ENCODE assay signal across 19 cellular contexts in the genomic region with DNA sequence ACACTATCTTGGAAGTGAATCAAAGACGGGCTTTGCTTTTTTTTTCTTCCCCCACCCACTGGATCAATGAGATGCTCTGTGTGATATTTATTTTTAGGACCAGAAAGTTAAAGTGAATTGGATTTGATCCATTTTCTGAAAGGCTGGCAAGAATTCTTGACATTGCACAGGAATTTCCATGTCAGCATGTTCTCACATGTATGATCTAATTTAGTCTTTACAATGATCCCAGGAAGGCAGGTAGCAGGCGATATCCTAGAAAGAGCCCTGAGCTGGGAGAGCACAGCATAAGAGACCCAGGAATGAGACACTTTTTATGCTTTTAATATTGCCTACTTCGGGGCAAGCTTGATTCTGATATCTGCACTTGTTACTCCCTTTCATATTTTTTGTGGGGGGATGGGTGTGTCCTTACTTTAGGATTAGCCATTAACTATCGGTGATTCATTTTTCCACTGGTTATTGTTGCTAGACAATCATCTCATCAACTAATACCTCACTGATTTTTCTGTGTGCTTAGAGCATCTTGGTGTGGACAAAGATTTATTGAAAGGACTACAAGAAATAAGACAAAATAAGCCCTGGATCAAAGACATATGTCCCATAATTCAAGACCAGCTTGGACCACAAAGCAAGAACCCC. TPM values are rescaled to one million over a fixed set of nuclear protein-coding genes. Genes with fewer than 3 reads are reported as not detected.
DNase-seq lines count a peak whose midpoint lies in the region; ATAC-seq and TF ChIP-seq lines count a peak whose summit lies in the region.
"Had no signal": no experiment of that assay in that cellular context is flagged by ENCODE, and none has a peak within 500 bp of the region (broad histone marks: within the 10 kb centered on the region; RNA-seq: fewer than 3 reads in every experiment).

No MANE protein-coding gene starts in this region.

- ATAC-seq in Panc1 (no peak), GM18517 (IDR thresholded peaks at IDR 0.05; ENCODE audit: unreplicated experiment) (no peak)
- ATAC-seq: stimulated activated naive CD8-positive, alpha-beta T cell treated with anti-CD3 and anti-CD28 coated beads, Interleukin-15, Interleukin-2, amounts not matched to agents 100 U/mL and 50 U/mL, for 24 hours had no signal

- CTCF ChIA-PET in Panc1 (lab: Charles Lee) = no interaction called here

- peak overlapping the region; percentile 3; the same call in 1 of the 2 replicates for H3K4me3 ChIP-seq in ACC112 (ENCODE audit: low read depth, low read length)
- no peak overlapping the region for H3K4me3 ChIP-seq in Panc1 (ENCODE audit: low read depth in 2 of 2, low read length in 2 of 2)
- H3K4me3 ChIP-seq in osteoblast (ENCODE audit: insufficient read depth, low read length) = no peak overlapping the region
- H3K4me3 ChIP-seq in endodermal cell (ENCODE audit: low read length) = no peak overlapping the region

- no peak overlapping the region for H3K27ac Mint-ChIP-seq in endodermal cell
- H3K27ac Mint-ChIP-seq: activated naive CD4-positive, alpha-beta T cell treated with anti-CD3 and anti-CD28 coated beads, Interleukin-2, amount 10 ng/mL, durations not matched to agents 7 days and 5 days; activated T-cell treated with anti-CD3 and anti-CD28 coated beads, Interleukin-2, amount 50 U/mL, for 24 hours; naive B cell had no signal

- H3K9me3 Mint-ChIP-seq in endodermal cell = no peaks in the 10 kb centered on the region
- H3K9me3 Mint-ChIP-seq: activated naive CD4-positive, alpha-beta T cell treated with anti-CD3 and anti-CD28 coated beads, Interleukin-2, amount 10 ng/mL, durations not matched to agents 7 days and 5 days; activated T-cell treated with anti-CD3 and anti-CD28 coated beads, Interleukin-2, amount 50 U/mL, for 24 hours had no signal

- intact Hi-C loops in Panc1 (cut with micrococcal nuclease; ENCODE audit: unreplicated experiment) = no loop called here

- H3K9ac ChIP-seq in endodermal cell (ENCODE audit: extremely low read depth, low read length, poor library complexity, severe bottlenecking) = no peak overlapping the region

- H3K27me3 Mint-ChIP-seq in endodermal cell (ENCODE audit: insufficient read depth) = no peaks in the 10 kb centered on the region
- H3K27me3 Mint-ChIP-seq: brain had no signal

- H2AFZ ChIP-seq in ACC112 (ENCODE audit: low read length, unreplicated experiment) (no peak overlapping the region), osteoblast (ENCODE audit: low read length) (no peak overlapping the region)

- no peaks in the 10 kb centered on the region for H3K9me3 ChIP-seq in Panc1 (ENCODE audit: control insufficient read depth, insufficient read depth, low read depth, low read length)
- no peaks in the 10 kb centered on the region for H3K9me3 ChIP-seq in osteoblast (ENCODE audit: low read depth, low read length)
- no peaks in the 10 kb centered on the region for H3K9me3 ChIP-seq in endodermal cell (ENCODE audit: control insufficient read depth, low read length)

- no peak for DNase-seq in Panc1 (ENCODE audit: low read depth, low spot score)
- DNase-seq in epithelial cell of prostate (ENCODE audit: low read depth, low spot score) = no peak
- no peak for DNase-seq in osteoblast (ENCODE audit: insufficient read length, low spot score, missing footprints)
- no peak for DNase-seq in NCI-H1092 treated with DMSO at 0.1 percent for 48 hours (lab: John Stamatoyannopoulos, UW)
- DNase-seq in amniotic stem cell (lab: John Stamatoyannopoulos, UW) = no peak
- no peak for DNase-seq in endodermal cell
- DNase-seq: activated CD4-positive, alpha-beta T cell treated with anti-CD3 and anti-CD28 coated beads, Interleukin-2, amount 50 U/mL, for 48 hours; activated naive CD4-positive, alpha-beta T cell treated with anti-CD3 and anti-CD28 coated beads, Interleukin-2, amount 10 ng/mL, durations not matched to agents 7 days and 5 days; activated T-cell treated with anti-CD3 and anti-CD28 coated beads, Interleukin-2, amount 50 U/mL, for 24 hours; KG1; naive B cell; NCI-H1092; NCI-H748 treated with DMSO at 0.1 percent for 48 hours; stimulated activated naive CD8-positive, alpha-beta T cell treated with anti-CD3 and anti-CD28 coated beads, Interleukin-15, Interleukin-2, amounts not matched to agents 100 U/mL and 50 U/mL, for 24 hours; SW 1271 had no signal

- peaks cover 38% of the 10 kb centered on the region for H3K4me1 Mint-ChIP-seq in endodermal cell
- H3K4me1 Mint-ChIP-seq: activated naive CD4-positive, alpha-beta T cell treated with anti-CD3 and anti-CD28 coated beads, Interleukin-2, amount 10 ng/mL, durations not matched to agents 7 days and 5 days; naive B cell had no signal

- in situ Hi-C loops in Panc1 (cut with HindIII; ENCODE audit: low pct_unique_long_range_greater_than_20kb, low sequenced_read_pairs) = no loop called here

- TF ChIP-seq CTCF in Panc1 (IDR thresholded peaks at IDR 0.05) (no peak), osteoblast (IDR thresholded peaks at IDR 0.05; ENCODE audit: extremely low read depth, low read depth, low read length) (no peak), endodermal cell (conservative IDR thresholded peaks at IDR 0.05) (no peak)

- peaks cover 3% of the 10 kb centered on the region for H3K36me3 Mint-ChIP-seq in endodermal cell (ENCODE audit: low read depth)
- H3K36me3 Mint-ChIP-seq: activated naive CD4-positive, alpha-beta T cell treated with anti-CD3 and anti-CD28 coated beads, Interleukin-2, amount 10 ng/mL, durations not matched to agents 7 days and 5 days; naive B cell had no signal

- 96 to 100% methylated on average over 1 to 4 of the region's 4 CpGs for WGBS in endodermal cell (ENCODE audit: insufficient coverage in 1 of 2, insufficient read length in 1 of 2), 2 experiments

- POLR2A ChIA-PET in Panc1 (lab: Charles Lee) = no interaction called here

- no peaks in the 10 kb centered on the region for H4K20me1 ChIP-seq in osteoblast (ENCODE audit: insufficient read depth, low read length)

- BruUV-seq in Panc1 (replicated peaks; lab: Mats Ljungman, UMichigan) = no TSS peak

- H3K4me3 Mint-ChIP-seq in endodermal cell = no peak overlapping the region
- H3K4me3 Mint-ChIP-seq: activated naive CD4-positive, alpha-beta T cell treated with anti-CD3 and anti-CD28 coated beads, Interleukin-2, amount 10 ng/mL, durations not matched to agents 7 days and 5 days; activated T-cell treated with anti-CD3 and anti-CD28 coated beads, Interleukin-2, amount 50 U/mL, for 24 hours; brain had no signal

- H3K36me3 ChIP-seq in ACC112 (ENCODE audit: insufficient read depth, low read length) = peaks cover 24% of the 10 kb centered on the region
- no peaks in the 10 kb centered on the region; the same call in 1 of the 2 replicates for H3K36me3 ChIP-seq in Panc1 (ENCODE audit: control insufficient read depth, insufficient read depth, low read length)
- H3K36me3 ChIP-seq in osteoblast (ENCODE audit: insufficient read depth, low read length) = peaks cover 33% of the 10 kb centered on the region
- peaks cover 6% of the 10 kb centered on the region for H3K36me3 ChIP-seq in endodermal cell (ENCODE audit: control insufficient read depth, insufficient read depth, low read length)

- peaks cover 83% of the 10 kb centered on the region for H3K4me1 ChIP-seq in ACC112 (ENCODE audit: control insufficient read depth, insufficient read depth, low read length, unreplicated experiment)
- H3K4me1 ChIP-seq in Panc1 (ENCODE audit: control insufficient read depth, insufficient read depth, low read length) = peaks cover 72% of the 10 kb centered on the region
- peaks cover 64% of the 10 kb centered on the region for H3K4me1 ChIP-seq in osteoblast (ENCODE audit: insufficient read depth, low read length)
- peaks cover 8% of the 10 kb centered on the region for H3K4me1 ChIP-seq in endodermal cell (ENCODE audit: control insufficient read depth, insufficient read depth, low read length)

- no peak overlapping the region for H3K4me2 ChIP-seq in osteoblast (ENCODE audit: insufficient read depth, low read length)

- H3K79me2 ChIP-seq in ACC112 (ENCODE audit: control insufficient read depth, insufficient read depth, low read length, unreplicated experiment) (peaks cover 83% of the 10 kb centered on the region), osteoblast (ENCODE audit: insufficient read depth, low read length) (peaks cover 90% of the 10 kb centered on the region)

- H3K27ac ChIP-seq in ACC112 (ENCODE audit: low read depth, low read length) = peak overlapping the region; percentile 77
- peak overlapping the region; percentile 100 for H3K27ac ChIP-seq in Panc1 (ENCODE audit: low read length)
- H3K27ac ChIP-seq in epithelial cell of prostate = peak overlapping the region; percentile 38
- H3K27ac ChIP-seq in osteoblast (ENCODE audit: low read depth, low read length) = peak overlapping the region; percentile 84
- H3K27ac ChIP-seq in endodermal cell (ENCODE audit: low read depth, low read length) = no peak overlapping the region
- H3K27ac ChIP-seq: VCaP had no signal

- H3K27me3 ChIP-seq in ACC112 (ENCODE audit: insufficient read depth, low read length) = no peaks in the 10 kb centered on the region
- H3K27me3 ChIP-seq in Panc1 (ENCODE audit: control insufficient read depth, insufficient read depth, low read length) = no peaks in the 10 kb centered on the region
- H3K27me3 ChIP-seq in osteoblast (ENCODE audit: insufficient read depth, low read length) = no peaks in the 10 kb centered on the region
- H3K27me3 ChIP-seq in endodermal cell (ENCODE audit: control insufficient read depth, insufficient read depth, low read length, poor library complexity, severe bottlenecking) = no peaks in the 10 kb centered on the region

RNA-seq across cellular contexts. Expression of a gene that starts 58.1 kb away (rescaled TPM):
- total RNA-seq in Panc1 (2021; ENCODE audit: unreplicated experiment) (93.4 TPM), osteoblast (173 and 200 TPM in 2 replicates), endodermal cell (10 to 100 TPM; 20.7 to 30.6 TPM)
- 75.5 TPM for polyA plus RNA-seq in Panc1 (2012; ENCODE audit: insufficient read length)
- polyA plus RNA-seq in endodermal cell (2013, experiment 1 of 2) = 18.0 TPM
- polyA plus RNA-seq in endodermal cell (2013, experiment 2 of 2) = 18.6 TPM
